In genomic region chr19:53823380-53824120, GRCh38 we compare ENCODE assay signal across 1 cellular context.
TF ChIP-seq lines count a peak whose summit lies in the region.

No MANE protein-coding gene starts in this region.

TF ChIP-seq in IMR-90, 13 proteins besides CTCF, POLR2A, EP300 and RAD21:
- no peak for TF ChIP-seq SMC3 (IDR thresholded peaks at IDR 0.05; ENCODE audit: low read depth, low read length)
- TF ChIP-seq MAZ (IDR thresholded peaks at IDR 0.05; ENCODE audit: borderline replicate concordance, low read depth, low read length) = no peak
- no peak for TF ChIP-seq MAFK (IDR thresholded peaks at IDR 0.05; ENCODE audit: low read depth, low read length)
- TF ChIP-seq RCOR1 (IDR thresholded peaks at IDR 0.05; ENCODE audit: insufficient replicate concordance, low read length) = no peak
- TF ChIP-seq MXI1 (IDR thresholded peaks at IDR 0.05; ENCODE audit: borderline replicate concordance, low read depth, low read length) = no peak
- TF ChIP-seq NFE2L2 (IDR thresholded peaks at IDR 0.05; ENCODE audit: low read depth, low read length) = no peak
TF ChIP-seq in IMR-90: peak in this region for 0.
